16 cellular contexts compared by ENCODE assay signal in the genomic region with DNA sequence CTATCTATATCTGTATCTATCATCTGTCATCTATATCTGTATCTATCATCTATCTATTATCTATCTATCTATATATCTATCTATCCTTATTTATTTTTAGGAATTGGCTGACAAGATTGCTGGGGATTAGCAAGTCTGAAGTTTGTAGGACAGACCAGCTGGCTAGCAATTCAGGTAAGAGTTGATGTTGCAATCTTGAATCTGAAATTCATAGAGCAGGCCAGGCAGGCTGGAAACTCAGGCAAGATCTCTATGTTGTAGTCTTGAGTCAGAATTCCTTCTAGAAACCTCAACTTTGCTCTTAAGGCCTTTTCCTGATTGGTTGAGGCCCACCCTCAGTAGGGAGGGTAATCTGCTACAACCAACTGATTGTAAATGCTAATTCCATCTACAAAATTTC.
"Had no signal": no experiment of that assay in that cellular context is flagged by ENCODE, and none has a peak within 500 bp of the region (broad histone marks: within the 10 kb centered on the region; RNA-seq: fewer than 3 reads in every experiment).

No MANE protein-coding gene starts in this region.

- H3K9me3 ChIP-seq: prostate gland, thoracic aorta had no signal

- H3K4me3 ChIP-seq: prostate gland, thoracic aorta had no signal

- H3K27ac ChIP-seq: prostate gland, thoracic aorta had no signal

- H3K36me3 ChIP-seq: prostate gland, thoracic aorta had no signal

- DNase-seq: activated CD4-positive, alpha-beta T cell treated with anti-CD3 and anti-CD28 coated beads, Interleukin-2, amount 50 U/mL, for 4 hours; activated CD4-positive, CD25-positive, alpha-beta regulatory T cell treated with anti-CD3 and anti-CD28 coated beads, Interleukin-2, amount 50 U/mL, for 72 hours; activated naive CD4-positive, alpha-beta T cell; activated naive CD8-positive, alpha-beta T cell treated with anti-CD3 and anti-CD28 coated beads, Interleukin-2, amount 10 ng/mL, durations not matched to agents 7 days and 5 days; activated T-cell treated with anti-CD3 and anti-CD28 coated beads for 4 hours; foreskin melanocyte; head of caudate nucleus; immature natural killer cell; midbrain; right cardiac atrium; small intestine; stimulated activated naive CD8-positive, alpha-beta T cell treated with anti-CD3 and anti-CD28 coated beads, Interleukin-15, amount 100 ng/mL, for 72 hours; T-helper 1 cell; T1000 had no signal

- H3K4me1 ChIP-seq: prostate gland had no signal

- FAIRE-seq: small intestine had no signal
